8 cellular contexts compared by ENCODE assay signal in the genomic region with DNA sequence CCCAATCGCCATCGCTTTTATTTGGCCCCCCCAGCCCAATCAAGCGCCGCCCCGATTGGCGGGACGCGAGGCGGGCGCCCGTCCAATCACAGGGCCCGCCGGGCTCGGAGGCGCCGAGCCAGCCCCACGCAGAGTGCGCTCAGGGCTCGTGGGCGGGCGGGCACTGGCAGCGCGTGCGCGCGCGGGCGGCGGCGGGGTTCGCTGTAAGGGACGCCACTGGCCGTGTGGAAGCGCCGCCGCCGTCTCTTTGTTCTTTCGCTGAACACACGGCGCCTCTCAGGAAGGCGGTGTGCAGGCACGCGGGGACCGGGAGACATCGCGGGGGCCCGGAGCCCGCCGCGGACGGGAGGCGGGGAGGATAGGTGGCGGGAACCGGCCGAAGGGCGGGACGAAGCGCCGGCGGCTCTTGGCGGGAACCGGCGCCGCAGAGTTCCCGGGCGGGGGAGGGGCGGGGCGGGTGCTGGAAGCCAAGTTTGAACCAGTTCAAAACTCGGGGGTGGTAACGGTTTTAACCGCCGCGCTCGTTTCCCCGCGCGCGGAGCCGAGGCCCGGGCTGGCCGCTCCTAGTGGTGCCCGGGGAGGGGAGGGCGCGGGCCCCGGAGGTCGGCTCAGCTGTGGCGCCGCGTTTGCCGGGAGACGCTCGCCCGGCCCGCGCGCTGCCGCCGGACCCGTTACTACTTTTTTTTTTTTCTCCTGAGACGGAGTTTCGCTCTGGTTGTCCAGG. TPM values are rescaled to one million over a fixed set of nuclear protein-coding genes. Genes with fewer than 3 reads are reported as not detected.
A peak's percentile ranks its signal among the peaks of the same experiment; 100 is the strongest.
DNase-seq lines count a peak whose midpoint lies in the region; ATAC-seq, FAIRE-seq and TF ChIP-seq lines count a peak whose summit lies in the region.

No MANE protein-coding gene starts in this region.

- peaks cover 7% of the 10 kb centered on the region for H3K4me1 ChIP-seq in adipocyte (ENCODE audit: control insufficient read depth, insufficient read depth, low read length)
- H3K4me1 ChIP-seq in heart left ventricle, result peaks cover 0 to 17% (median 4%) of the 10 kb centered on the region in 12 donors
- peaks cover 0 to 14% (median 9%) of the 10 kb centered on the region in 4 donors for H3K4me1 ChIP-seq in upper lobe of left lung

- peak overlapping the region; percentile 84 for H3K9ac ChIP-seq in adipocyte (ENCODE audit: low read length)

- no peaks in the 10 kb centered on the region for H3K36me3 ChIP-seq in adipocyte (ENCODE audit: control insufficient read depth, insufficient read depth, low read length, severe bottlenecking)
- no peaks in the 10 kb centered on the region for H3K36me3 ChIP-seq in heart left ventricle
- no peaks in the 10 kb centered on the region for H3K36me3 ChIP-seq in upper lobe of left lung

- TF ChIP-seq POLR2A in GM12891 (IDR thresholded peaks at IDR 0.05; ENCODE audit: low read depth, low read length), result no peak
- TF ChIP-seq POLR2A in heart left ventricle (IDR thresholded peaks at IDR 0.05), result peak in 1 of 2 donors; percentile 83
- TF ChIP-seq POLR2A in upper lobe of left lung (IDR thresholded peaks at IDR 0.05), result peak in 3 of 4 donors; percentile 82 to 90 (median 85)

- peak overlapping the region; percentile 94 for H3K4me3 ChIP-seq in adipocyte (ENCODE audit: low read length)
- peak overlapping the region; percentile 65 to 99 (median 93) for H3K4me3 ChIP-seq in heart left ventricle
- peak overlapping the region; percentile 73 to 100 (median 95) for H3K4me3 ChIP-seq in upper lobe of left lung

- DNase-seq in GM12891 (ENCODE audit: insufficient read length, low spot score), result peak; percentile 92
- peak; percentile 88 for DNase-seq in NCI-H1105 treated with DMSO at 0.1 percent for 48 hours (lab: John Stamatoyannopoulos, UW)
- DNase-seq in SW 1271 (lab: John Stamatoyannopoulos, UW), result peak; percentile 64 to 83
- DNase-seq in adipocyte (ENCODE audit: low read depth), result peak; percentile 97
- peak; percentile 93 to 97 (median 94) for DNase-seq in heart left ventricle
- DNase-seq in posterior cingulate gyrus, result peak; percentile 86 to 99 (median 92)
- peak; percentile 89 to 99 for DNase-seq in upper lobe of left lung

- peak; percentile 87 for ATAC-seq in HG02678 (IDR thresholded peaks at IDR 0.05; ENCODE audit: unreplicated experiment)
- peak; percentile 98 to 100 (median 99) for ATAC-seq in heart left ventricle
- peak; percentile 98 for ATAC-seq in upper lobe of left lung (ENCODE audit: low FRiP score in 2 of 2)

- H3K27ac ChIP-seq in heart left ventricle (peak overlapping the region; percentile 77 to 98 (median 92)), upper lobe of left lung (peak overlapping the region; percentile 86 to 97 (median 95))

- intact Hi-C loops in heart left ventricle (cut with DNase I) (loop anchor here in 9 of 10 donors (2.0 to 10.0 kb wide), 10 partner anchors 53 to 320 kb away; a partner anchor contains a TSS), posterior cingulate gyrus (cut with DNase I) (loop anchor here (1.0 to 5.0 kb wide), 3 partner anchors 56 to 186 kb away; a partner anchor contains a TSS)

- H3K9me3 ChIP-seq in adipocyte (ENCODE audit: control insufficient read depth, low read length), result no peaks in the 10 kb centered on the region
- no peaks in the 10 kb centered on the region for H3K9me3 ChIP-seq in heart left ventricle
- no peaks in the 10 kb centered on the region for H3K9me3 ChIP-seq in upper lobe of left lung

- peak; percentile 96 for FAIRE-seq in GM12891 (lab: Jason Lieb, UNC)

- TF ChIP-seq EP300 in upper lobe of left lung (IDR thresholded peaks at IDR 0.05), result no peak

- 0 to 1% (median 0%) methylated on average over 51 to 101 of the region's 101 CpGs for WGBS in heart left ventricle, 4 donors
- 0% methylated on average over 19 to 31 of the region's 101 CpGs for WGBS in upper lobe of left lung, 2 donors

- TF ChIP-seq CTCF in heart left ventricle (IDR thresholded peaks at IDR 0.05) (no peak), upper lobe of left lung (IDR thresholded peaks at IDR 0.05) (peak in 1 of 6 experiments; percentile 5)

- H3K27me3 ChIP-seq in adipocyte (replicated peaks; ENCODE audit: control insufficient read depth, insufficient read depth, low read length) (no peaks in the 10 kb centered on the region), heart left ventricle (no peaks in the 10 kb centered on the region), upper lobe of left lung (no peaks in the 10 kb centered on the region)

TF ChIP-seq in GM12891, 5 proteins besides CTCF, POLR2A, EP300 and RAD21:
- TF ChIP-seq SPI1 (IDR thresholded peaks at IDR 0.05; ENCODE audit: low read depth, low read length) (no peak), PAX5 (IDR thresholded peaks at IDR 0.05; ENCODE audit: insufficient read depth, low read length, severe bottlenecking) (peak; percentile 46), POLR2AphosphoS5 (IDR thresholded peaks at IDR 0.05; ENCODE audit: low read depth, low read length) (peak; percentile 27; the same call in 1 of the 2 replicates), POU2F2 (IDR thresholded peaks at IDR 0.05; ENCODE audit: low read depth, low read length) (no peak), TAF1 (IDR thresholded peaks at IDR 0.05; ENCODE audit: low read depth, low read length) (no peak)

RNA-seq across cellular contexts. Expression of a gene that starts 0.4 kb away (rescaled TPM):
- 31.3 TPM for polyA plus RNA-seq in GM12891 (2012; ENCODE audit: low read depth, missing spikeins)
- total RNA-seq in heart left ventricle, result 1 to 10 TPM in 8 of 9 donors, under 1 TPM in 1; 0.82 to 5.4 (median 1.3) TPM
- polyA plus RNA-seq in heart left ventricle, result 1 to 10 TPM in 1 of 2 donors, under 1 TPM in 1; 0.61 to 2.6 TPM
- total RNA-seq in upper lobe of left lung, result 1 to 10 TPM in 5 of 6 donors, under 1 TPM in 1; 0.89 to 4.6 (median 3.1) TPM

Comparison
In these comparisons a context has a peak if more than half of its experiments do, and no peak if none do; other contexts are left out.
1. Peak in every context shown above with its lines: DNase-seq, ATAC-seq, H3K4me3 ChIP-seq and H3K27ac ChIP-seq.